8 cellular contexts compared by ENCODE assay signal in the genomic region with DNA sequence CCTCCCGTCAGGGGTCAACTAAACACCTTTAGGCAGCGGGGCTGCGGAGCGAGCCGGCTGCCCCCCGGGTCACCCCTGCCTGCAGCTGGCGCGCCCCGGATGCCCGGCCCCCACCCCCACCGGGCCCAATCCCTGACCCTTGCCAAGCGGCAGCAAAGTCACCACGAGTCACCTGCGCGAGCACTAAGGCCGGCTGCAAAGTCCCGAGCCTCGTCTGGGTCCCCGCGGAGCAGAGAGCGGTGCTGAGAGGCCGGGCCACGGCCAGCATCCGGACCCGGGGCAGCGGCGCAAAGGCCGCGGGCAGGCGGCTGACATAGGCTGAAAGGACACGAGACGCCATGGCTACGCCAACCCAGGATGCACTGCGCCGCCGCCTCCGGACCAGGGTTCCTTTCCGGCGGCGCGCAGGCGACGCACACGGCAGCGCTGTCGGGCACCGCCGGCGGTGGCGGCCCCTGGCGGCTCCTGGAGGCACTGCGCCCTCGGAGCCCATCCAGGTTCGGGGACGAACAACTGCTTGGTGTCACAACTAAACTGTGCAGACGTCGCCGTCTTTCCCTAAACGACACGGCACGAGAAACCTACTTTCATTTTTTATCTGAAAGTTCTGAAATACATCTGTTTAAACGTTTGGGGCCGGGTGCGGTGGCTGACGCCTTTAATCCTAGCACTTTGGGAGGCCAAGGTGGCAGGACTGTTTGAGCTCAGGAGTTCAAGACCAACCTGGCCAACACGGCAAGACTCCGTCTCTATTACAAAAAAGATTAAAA. TPM values are rescaled to one million over a fixed set of nuclear protein-coding genes. Genes with fewer than 3 reads are reported as not detected.
A peak's percentile ranks its signal among the peaks of the same experiment; 100 is the strongest.
DNase-seq lines count a peak whose midpoint lies in the region; ATAC-seq and TF ChIP-seq lines count a peak whose summit lies in the region.

TSS of gene NDUFAB1 (minus strand) at position 366 of the 770 bp plus-strand sequence. CDS start at position 340, 26 bp downstream.

- peak; percentile 83 for TF ChIP-seq POLR2A in GM19193 (IDR thresholded peaks at IDR 0.05; ENCODE audit: extremely low read depth, insufficient read depth, insufficient read length)

- TF ChIP-seq CTCF in colonic mucosa (IDR thresholded peaks at IDR 0.05) = peak; percentile 100

- peak within 1 kb of the TSS; percentile 94 for H3K9ac ChIP-seq in BLaER1
- peak within 1 kb of the TSS; percentile 64 to 95 for H3K9ac ChIP-seq in colonic mucosa (ENCODE audit: low read depth in 2 of 2, low read length in 2 of 2)

- H3K4me1 ChIP-seq in BLaER1 = peaks cover 14% of the 10 kb centered on the region
- peaks cover 4% of the 10 kb centered on the region for H3K4me1 ChIP-seq in colonic mucosa

- peak; percentile 94 for ATAC-seq in HG03432 (IDR thresholded peaks at IDR 0.05; ENCODE audit: unreplicated experiment)

- no peaks in the 10 kb centered on the region for H3K9me3 ChIP-seq in BLaER1
- no peaks in the 10 kb centered on the region for H3K9me3 ChIP-seq in colonic mucosa

- peak within 1 kb of the TSS; percentile 97 for H3K4me2 ChIP-seq in BLaER1

- peaks cover 41% of the 10 kb centered on the region for H3K36me3 ChIP-seq in BLaER1
- no peaks in the 10 kb centered on the region for H3K36me3 ChIP-seq in colonic mucosa

- H3K27me3 ChIP-seq in BLaER1 = no peaks in the 10 kb centered on the region
- no peaks in the 10 kb centered on the region for H3K27me3 ChIP-seq in colonic mucosa

- DNase-seq in NCI-H460 (ENCODE audit: extremely low read depth, low read depth) (peak; percentile 83), colonic mucosa (peak; percentile 94), left kidney (ENCODE audit: low read depth, low spot score) (peak; percentile 96)
- peak; percentile 94 for DNase-seq in activated CD4-positive, alpha-beta T cell treated with anti-CD3 and anti-CD28 coated beads for 48 hours
- peak; percentile 90 for DNase-seq in stimulated activated CD4-positive, alpha-beta T cell treated with anti-CD3 and anti-CD28 coated beads, Interleukin-1b, Interleukin-23, amount 100 ng/mL, for 48 hours

- H3K4me3 ChIP-seq in BLaER1 (peak within 1 kb of the TSS; percentile 96), colonic mucosa (peak within 1 kb of the TSS; percentile 96)

- H3K27ac ChIP-seq in BLaER1 (peak within 1 kb of the TSS; percentile 88), colonic mucosa (peak within 1 kb of the TSS; percentile 60)

- intact Hi-C loops in colonic mucosa (cut with DNase I) = no loop called here

- peaks cover 48% of the 10 kb centered on the region for H4K20me1 ChIP-seq in BLaER1

RNA-seq across cellular contexts. Expression of gene NDUFAB1, which starts in this region (rescaled TPM):
- total RNA-seq in NCI-H460 (2014; rRNA removed; shearing (Covaris generic)) = 195 and 207 TPM in 2 replicates
- polyA plus RNA-seq in NCI-H460 (2014; cell fraction: nucleus; rRNA removed) = 233 and 295 TPM in 2 replicates
- 100 to 1,000 TPM; 136 to 212 TPM for total RNA-seq in colonic mucosa

Comparison
In these comparisons a context has a peak if more than half of its experiments do, and no peak if none do; other contexts are left out.
1. Peak in every context shown above with its lines: DNase-seq, ATAC-seq, H3K4me3 ChIP-seq and H3K27ac ChIP-seq.